21 cellular contexts compared by ENCODE assay signal in the genomic region with DNA sequence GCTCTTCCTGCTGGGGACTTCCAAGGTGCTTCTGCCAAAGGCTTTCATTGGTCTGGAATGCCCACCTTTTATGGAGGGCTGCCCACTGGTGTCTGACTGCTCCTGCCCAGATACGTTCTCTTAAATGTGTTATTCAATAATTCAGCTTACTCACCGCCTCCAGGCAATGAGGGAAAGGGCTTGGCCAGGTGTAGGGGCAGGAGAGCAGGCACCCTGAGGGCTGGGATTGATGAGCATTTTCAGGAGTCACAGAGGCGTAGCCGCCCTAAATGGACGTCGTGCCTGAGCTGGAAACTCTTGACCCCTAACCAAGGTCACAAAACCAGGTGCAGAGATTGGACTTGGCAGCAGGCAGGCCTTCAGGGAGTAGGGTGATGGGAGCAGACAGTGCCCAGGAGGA. TPM values are rescaled to one million over a fixed set of nuclear protein-coding genes. Genes with fewer than 3 reads are reported as not detected.
A peak's percentile ranks its signal among the peaks of the same experiment; 100 is the strongest.
DNase-seq lines count a peak whose midpoint lies in the region; TF ChIP-seq lines count a peak whose summit lies in the region.
"Had no signal": no experiment of that assay in that cellular context is flagged by ENCODE, and none has a peak within 500 bp of the region (broad histone marks: within the 10 kb centered on the region; RNA-seq: fewer than 3 reads in every experiment).

No MANE protein-coding gene starts in this region.

- DNase-seq in NCI-H1417 (lab: John Stamatoyannopoulos, UW) (peak; percentile 23 to 65 (median 47)), NCI-H1417 treated with DMSO at 0.1 percent for 48 hours (lab: John Stamatoyannopoulos, UW) (no peak), dorsolateral prefrontal cortex (no peak), neuronal stem cell (ENCODE audit: low spot score) (no peak), progenitor cell of endocrine pancreas (ENCODE audit: low spot score, unreplicated experiment) (no peak)
- DNase-seq in stimulated activated CD4-positive, alpha-beta T cell treated with anti-CD3 and anti-CD28 coated beads, Interleukin-15, amount 100 ng/mL, for 24 hours = no peak
- no peak for DNase-seq in stimulated activated CD4-positive, alpha-beta T cell treated with anti-CD3 and anti-CD28 coated beads, Interleukin-4, amount 100 ng/mL, for 4 hours
- DNase-seq: activated CD8-positive, alpha-beta T cell treated with anti-CD3 and anti-CD28 coated beads, Interleukin-2, amount 10 ng/mL, durations not matched to agents 7 days and 5 days; activated T-cell treated with anti-CD3 and anti-CD28 coated beads, Interleukin-2, amount 50 U/mL, for 72 hours; amygdala; immature natural killer cell; NCI-H1930; NCI-H526 treated with DMSO at 0.1 percent for 48 hours; stimulated activated CD4-positive, alpha-beta T cell treated with anti-CD3 and anti-CD28 coated beads, Interleukin-4, amount 100 ng/mL, for 24 hours; testis had no signal

- H2BK120ac ChIP-seq in neuronal stem cell (ENCODE audit: low read depth, low read length) = no peak overlapping the region

- no peaks in the 10 kb centered on the region for H3K36me3 Mint-ChIP-seq in progenitor cell of endocrine pancreas (ENCODE audit: insufficient read depth)
- H3K36me3 Mint-ChIP-seq: immature natural killer cell had no signal

- no peaks in the 10 kb centered on the region for H3K9me3 Mint-ChIP-seq in progenitor cell of endocrine pancreas (ENCODE audit: low read depth)
- H3K9me3 Mint-ChIP-seq: activated T-cell treated with anti-CD3 and anti-CD28 coated beads, Interleukin-2, amount 50 U/mL, for 72 hours; immature natural killer cell had no signal

- no peaks in the 10 kb centered on the region for H3K36me3 ChIP-seq in neuronal stem cell (replicated peaks in 1 of 2; ENCODE audit: control insufficient read depth in 2 of 2, insufficient read depth in 2 of 2, low read length in 2 of 2)
- H3K36me3 ChIP-seq: BLaER1 treated with 17β-estradiol and CSF1 and Interleukin-3, amounts not matched to agents 10 nM and 100 nM had no signal

- peaks cover 0 to 5% (median 0%) of the 10 kb centered on the region in 45 donors for H3K27me3 ChIP-seq in dorsolateral prefrontal cortex
- peaks cover 0 to 20% (median 0%) of the 10 kb centered on the region in 3 experiments for H3K27me3 ChIP-seq in neuronal stem cell (ENCODE audit: control insufficient read depth in 3 of 3, insufficient read depth in 3 of 3, low read depth in 1 of 3, low read length in 3 of 3)
- H3K27me3 ChIP-seq: BLaER1 treated with 17β-estradiol and CSF1 and Interleukin-3, amounts not matched to agents 10 nM and 100 nM; testis had no signal

- peaks cover 2% of the 10 kb centered on the region for H3K4me1 Mint-ChIP-seq in progenitor cell of endocrine pancreas (ENCODE audit: low read depth)
- H3K4me1 Mint-ChIP-seq: immature natural killer cell had no signal

- no peak overlapping the region for H3K27ac Mint-ChIP-seq in progenitor cell of endocrine pancreas
- H3K27ac Mint-ChIP-seq: immature natural killer cell had no signal

- no peak overlapping the region for H2AK5ac ChIP-seq in neuronal stem cell (ENCODE audit: low read depth, low read length)

- H3K9ac ChIP-seq in neuronal stem cell (ENCODE audit: low read depth, low read length, poor library complexity) = no peak overlapping the region
- H3K9ac ChIP-seq: BLaER1 treated with 17β-estradiol and CSF1 and Interleukin-3, amounts not matched to agents 10 nM and 100 nM had no signal

- H4K8ac ChIP-seq in neuronal stem cell (ENCODE audit: low read depth, low read length) = no peak overlapping the region

- H2AFZ ChIP-seq in neuronal stem cell (ENCODE audit: low read length) = no peak overlapping the region

- H2BK5ac ChIP-seq in neuronal stem cell (ENCODE audit: low read length) = no peak overlapping the region

- H3K27ac ChIP-seq in dorsolateral prefrontal cortex = peak overlapping the region in 31 of 59 donors; percentile 14 to 100 (median 89)
- no peak overlapping the region for H3K27ac ChIP-seq in neuronal stem cell (replicated peaks; ENCODE audit: low read length)
- H3K27ac ChIP-seq: 22Rv1; BLaER1 treated with 17β-estradiol and CSF1 and Interleukin-3, amounts not matched to agents 10 nM and 100 nM; testis had no signal

- peak overlapping the region; percentile 3 for H3K23ac ChIP-seq in neuronal stem cell (ENCODE audit: low read depth, low read length, poor library complexity)

- H2BK12ac ChIP-seq in neuronal stem cell (ENCODE audit: low read length) = no peak overlapping the region

- H3K4me3 ChIP-seq in dorsolateral prefrontal cortex (no peak overlapping the region), neuronal stem cell (ENCODE audit: low read length in 2 of 2) (no peak overlapping the region)
- H3K4me3 ChIP-seq: BLaER1 treated with 17β-estradiol and CSF1 and Interleukin-3, amounts not matched to agents 10 nM and 100 nM; testis had no signal

- no peak overlapping the region for H4K91ac ChIP-seq in neuronal stem cell (ENCODE audit: low read depth, low read length, poor library complexity)

- no peak overlapping the region for H3K4me3 Mint-ChIP-seq in progenitor cell of endocrine pancreas (ENCODE audit: low read depth)
- H3K4me3 Mint-ChIP-seq: activated CD8-positive, alpha-beta T cell treated with anti-CD3 and anti-CD28 coated beads, Interleukin-2, amount 10 ng/mL, durations not matched to agents 7 days and 5 days; immature natural killer cell had no signal

- no peaks in the 10 kb centered on the region for H3K79me1 ChIP-seq in neuronal stem cell (ENCODE audit: low read depth, low read length)

- TF ChIP-seq CTCF in dorsolateral prefrontal cortex (IDR thresholded peaks at IDR 0.05 in 54 of 56, conservative IDR thresholded peaks at IDR 0.05 in 2 of 56; ENCODE audit: low read depth in 1 of 56, partially characterized antibody in 56 of 56) (no peak), progenitor cell of endocrine pancreas (IDR thresholded peaks at IDR 0.05; ENCODE audit: unreplicated experiment) (no peak)

- 0 out of 2 replicates have a peak, but pooled peaks have one; percentile 25 for TF ChIP-seq RAD21 in Ishikawa (IDR thresholded peaks at IDR 0.05; ENCODE audit: low read depth)

- no peak overlapping the region for H3K18ac ChIP-seq in neuronal stem cell (ENCODE audit: low read length)

- peak; percentile 95 for TF ChIP-seq EP300 in Ishikawa (IDR thresholded peaks at IDR 0.05; ENCODE audit: borderline replicate concordance)

- H3K4ac ChIP-seq in neuronal stem cell (ENCODE audit: low read length) = no peak overlapping the region

- no peak overlapping the region for H3K4me2 ChIP-seq in neuronal stem cell (ENCODE audit: insufficient read depth, low read length, poor library complexity, severe bottlenecking)
- H3K4me2 ChIP-seq: BLaER1 treated with 17β-estradiol and CSF1 and Interleukin-3, amounts not matched to agents 10 nM and 100 nM had no signal

- H3K14ac ChIP-seq in neuronal stem cell (ENCODE audit: low read length) = no peak overlapping the region

- no CpG with 5 or more reads among the region's 6 CpGs for WGBS in neuronal stem cell (ENCODE audit: extremely low coverage in 2 of 2, insufficient read length in 2 of 2, insufficient replicate concordance in 1 of 2), 2 donors

- H3K9me3 ChIP-seq in neuronal stem cell (replicated peaks in 1 of 2; ENCODE audit: control insufficient read depth in 2 of 2, insufficient read depth in 1 of 2, low read depth in 1 of 2, low read length in 2 of 2) = no peaks in the 10 kb centered on the region
- H3K9me3 ChIP-seq: BLaER1 treated with 17β-estradiol and CSF1 and Interleukin-3, amounts not matched to agents 10 nM and 100 nM; testis had no signal

- H2BK15ac ChIP-seq in neuronal stem cell (ENCODE audit: low read length) = no peak overlapping the region

- H3K4me1 ChIP-seq in neuronal stem cell (ENCODE audit: control insufficient read depth in 2 of 2, insufficient read depth in 1 of 2, low read depth in 1 of 2, low read length in 2 of 2) = peaks cover 5 to 14% of the 10 kb centered on the region in 2 donors

- peaks cover 41% of the 10 kb centered on the region for H3K27me3 Mint-ChIP-seq in progenitor cell of endocrine pancreas

- intact Hi-C loops in dorsolateral prefrontal cortex (cut with DNase I) = no loop called here

TF ChIP-seq in Ishikawa, 13 proteins besides CTCF, POLR2A, EP300 and RAD21 (continues in another document):
- TF ChIP-seq CREB1 (IDR thresholded peaks at IDR 0.05; ENCODE audit: low read depth) (no peak), REST (IDR thresholded peaks at IDR 0.05; ENCODE audit: low read depth) (no peak), CEBPB (IDR thresholded peaks at IDR 0.05) (no peak), YY1 (IDR thresholded peaks at IDR 0.05; ENCODE audit: low read depth) (0 out of 2 replicates have a peak, but pooled peaks have one; percentile 54), FOXM1 (IDR thresholded peaks at IDR 0.05; ENCODE audit: borderline replicate concordance, low read depth) (peak; percentile 86), NFIC (IDR thresholded peaks at IDR 0.05) (peak; percentile 84), EGR1 (IDR thresholded peaks at IDR 0.05) (no peak)

RNA-seq across cellular contexts. Expression of gene MAL, which starts 26.8 kb away (rescaled TPM):
- 100 to 1,000 TPM in 74 of 120 experiments, 10 to 100 TPM in 46; 24.0 to 522 (median 118) TPM for total RNA-seq in dorsolateral prefrontal cortex
- 0.18 TPM for polyA plus RNA-seq in neuronal stem cell (2013, experiment 1 of 2)
- 0.19 TPM for polyA plus RNA-seq in neuronal stem cell (2013, experiment 2 of 2)
- total RNA-seq in progenitor cell of endocrine pancreas = not detected in 2 replicates
- total RNA-seq: glomerular endothelial cell, HT1080, mesenteric fat pad had no signal

Comparison
In these comparisons a context has a peak if more than half of its experiments do, and no peak if none do; other contexts are left out.
1. DNase-seq: peak in NCI-H1417 (3 of 3); none in NCI-H1417 treated with DMSO at 0.1 percent for 48 hours (single experiment), dorsolateral prefrontal cortex (0 of 10), neuronal stem cell (single experiment), progenitor cell of endocrine pancreas (single experiment), stimulated activated CD4-positive, alpha-beta T cell treated with anti-CD3 and anti-CD28 coated beads, Interleukin-15, amount 100 ng/mL, for 24 hours (single experiment) and stimulated activated CD4-positive, alpha-beta T cell treated with anti-CD3 and anti-CD28 coated beads, Interleukin-4, amount 100 ng/mL, for 4 hours (0 of 2).
2. RNA of gene MAL, which starts 26.8 kb away (total RNA-seq): 24.0 to 522 TPM in dorsolateral prefrontal cortex; not detected in progenitor cell of endocrine pancreas; every median in the first group is over 10 times any median in the second.